1 cellular context compared by ENCODE assay signal in genomic region chr1:9589719-9590157, GRCh38.
TF ChIP-seq lines count a peak whose summit lies in the region.

No MANE protein-coding gene starts in this region.

TF ChIP-seq in HepG2, 621 proteins besides CTCF, POLR2A, EP300 and RAD21:
- TF ChIP-seq TFAP4 (IDR thresholded peaks at IDR 0.05; ENCODE audit: borderline replicate concordance, low read depth) (peak; percentile 12; the same call in 1 of the 2 replicates), MZF1 (CRISPR knock-in tag; IDR thresholded peaks at IDR 0.05; ENCODE audit: borderline replicate concordance) (no peak), TAF1 (CRISPR knock-in tag; IDR thresholded peaks at IDR 0.05) (peak; percentile 5; the same call in 1 of the 2 replicates), ZNF678 (CRISPR knock-in tag; IDR thresholded peaks at IDR 0.05) (peak; percentile 12; the same call in 1 of the 2 replicates), NFRKB (IDR thresholded peaks at IDR 0.05) (no peak), SAP130 (CRISPR knock-in tag; IDR thresholded peaks at IDR 0.05; ENCODE audit: low read depth) (peak; percentile 5; the same call in 1 of the 2 replicates)
- TF ChIP-seq, protein P1, sequence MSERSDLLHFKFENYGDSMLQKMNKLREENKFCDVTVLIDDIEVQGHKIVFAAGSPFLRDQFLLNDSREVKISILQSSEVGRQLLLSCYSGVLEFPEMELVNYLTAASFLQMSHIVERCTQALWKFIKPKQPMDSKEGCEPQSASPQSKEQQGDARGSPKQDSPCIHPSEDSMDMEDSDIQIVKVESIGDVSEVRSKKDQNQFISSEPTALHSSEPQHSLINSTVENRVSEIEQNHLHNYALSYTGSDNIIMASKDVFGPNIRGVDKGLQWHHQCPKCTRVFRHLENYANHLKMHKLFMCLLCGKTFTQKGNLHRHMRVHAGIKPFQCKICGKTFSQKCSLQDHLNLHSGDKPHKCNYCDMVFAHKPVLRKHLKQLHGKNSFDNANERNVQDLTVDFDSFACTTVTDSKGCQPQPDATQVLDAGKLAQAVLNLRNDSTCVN (CRISPR knock-in tag; IDR thresholded peaks at IDR 0.05; ENCODE audit: borderline replicate concordance) = no peak
